Comparison of ENCODE assay signal across 16 cellular contexts in genomic region chr10:126798649-126799048, GRCh38.
DNase-seq lines count a peak whose midpoint lies in the region; ATAC-seq lines count a peak whose summit lies in the region.
"Had no signal": no experiment of that assay in that cellular context is flagged by ENCODE, and none has a peak within 500 bp of the region (broad histone marks: within the 10 kb centered on the region; RNA-seq: fewer than 3 reads in every experiment).

No MANE protein-coding gene starts in this region.

- ATAC-seq in activated CD4-positive, CD25-positive, alpha-beta regulatory T cell treated with anti-CD3 and anti-CD28 coated beads, Interleukin-2, amount 50 U/mL, for 24 hours, result no peak
- ATAC-seq: A549, HCT116 had no signal

- DNase-seq in NCI-H2196 (lab: John Stamatoyannopoulos, UW; ENCODE audit: unreplicated experiment), result peak; percentile 24
- DNase-seq in NCI-H2196 treated with DMSO at 0.1 percent for 48 hours (lab: John Stamatoyannopoulos, UW; ENCODE audit: unreplicated experiment), result no peak
- DNase-seq in DMS79 treated with DMSO at 0.1 percent for 48 hours (lab: John Stamatoyannopoulos, UW), result peak; percentile 65
- DNase-seq in RPMI8226, result peak; percentile 54
- peak; percentile 6 for DNase-seq in mesendoderm
- no peak for DNase-seq in islet precursor cell
- no peak for DNase-seq in GM03348 (ENCODE audit: low spot score)
- DNase-seq: KG1, NCI-H1048, NCI-H1436 treated with DMSO at 0.1 percent for 48 hours, NCI-H2081 treated with DMSO at 0.1 percent for 48 hours, NCI-H345, SJCRH30 had no signal

- no peak overlapping the region for H4K5ac ChIP-seq in mesendoderm (ENCODE audit: low read length)

- H3K27ac ChIP-seq in mesendoderm (ENCODE audit: low read depth, low read length), result no peak overlapping the region
- H3K27ac ChIP-seq: A549, SJCRH30 had no signal

- no peaks in the 10 kb centered on the region for H3K36me3 ChIP-seq in mesendoderm (ENCODE audit: control insufficient read depth, insufficient read depth, low read length)
- H3K36me3 ChIP-seq: SJCRH30 had no signal

- H3K79me1 ChIP-seq in mesendoderm (ENCODE audit: low read length), result no peaks in the 10 kb centered on the region

- no peak overlapping the region for H2BK5ac ChIP-seq in mesendoderm (ENCODE audit: low read length)

- no peak overlapping the region for H3K4me2 ChIP-seq in mesendoderm (ENCODE audit: low read length)
- H3K4me2 ChIP-seq: A549 had no signal

- H2BK15ac ChIP-seq in mesendoderm (replicated peaks; ENCODE audit: low read depth), result no peak overlapping the region

- H3K27me3 ChIP-seq in mesendoderm (ENCODE audit: insufficient read depth, low read length, poor library complexity), result no peaks in the 10 kb centered on the region
- H3K27me3 ChIP-seq: SJCRH30 had no signal

- no peak overlapping the region for H3K4ac ChIP-seq in mesendoderm (ENCODE audit: low read depth, low read length)

- no peak overlapping the region for H3K4me3 ChIP-seq in mesendoderm (ENCODE audit: low read length)
- H3K4me3 ChIP-seq: A549, SJCRH30 had no signal

- H2AK5ac ChIP-seq in mesendoderm (ENCODE audit: low read length), result no peak overlapping the region

- H3K18ac ChIP-seq in mesendoderm (ENCODE audit: low read length), result no peak overlapping the region

- no peaks in the 10 kb centered on the region for H3K79me2 ChIP-seq in mesendoderm (ENCODE audit: control insufficient read depth, insufficient read depth, low read length)

- no peak overlapping the region for H3K23ac ChIP-seq in mesendoderm (ENCODE audit: low read length)

- H2BK120ac ChIP-seq in mesendoderm (ENCODE audit: low read depth, low read length), result no peak overlapping the region

- no peak overlapping the region for H3K9ac ChIP-seq in mesendoderm (ENCODE audit: low read length)

- no peaks in the 10 kb centered on the region for H3K4me1 ChIP-seq in mesendoderm (ENCODE audit: control insufficient read depth, low read depth, low read length)
- H3K4me1 ChIP-seq: A549, SJCRH30 had no signal

- WGBS in mesendoderm (ENCODE audit: extremely low coverage, insufficient coverage, low lambda C conversion rate), result no CpG with 5 or more reads among the region's 13 CpGs

- no peak overlapping the region for H4K8ac ChIP-seq in mesendoderm (ENCODE audit: low read depth, low read length)

- no peak overlapping the region for H3K56ac ChIP-seq in mesendoderm (ENCODE audit: low read length)

Comparison
In these comparisons a context has a peak if more than half of its experiments do, and no peak if none do; other contexts are left out.
1. DNase-seq: peak in NCI-H2196 (single experiment), DMS79 treated with DMSO at 0.1 percent for 48 hours (single experiment), RPMI8226 (single experiment) and mesendoderm (single experiment); none in NCI-H2196 treated with DMSO at 0.1 percent for 48 hours (single experiment), islet precursor cell (single experiment) and GM03348 (single experiment).